8 cellular contexts compared by ENCODE assay signal in the genomic region with DNA sequence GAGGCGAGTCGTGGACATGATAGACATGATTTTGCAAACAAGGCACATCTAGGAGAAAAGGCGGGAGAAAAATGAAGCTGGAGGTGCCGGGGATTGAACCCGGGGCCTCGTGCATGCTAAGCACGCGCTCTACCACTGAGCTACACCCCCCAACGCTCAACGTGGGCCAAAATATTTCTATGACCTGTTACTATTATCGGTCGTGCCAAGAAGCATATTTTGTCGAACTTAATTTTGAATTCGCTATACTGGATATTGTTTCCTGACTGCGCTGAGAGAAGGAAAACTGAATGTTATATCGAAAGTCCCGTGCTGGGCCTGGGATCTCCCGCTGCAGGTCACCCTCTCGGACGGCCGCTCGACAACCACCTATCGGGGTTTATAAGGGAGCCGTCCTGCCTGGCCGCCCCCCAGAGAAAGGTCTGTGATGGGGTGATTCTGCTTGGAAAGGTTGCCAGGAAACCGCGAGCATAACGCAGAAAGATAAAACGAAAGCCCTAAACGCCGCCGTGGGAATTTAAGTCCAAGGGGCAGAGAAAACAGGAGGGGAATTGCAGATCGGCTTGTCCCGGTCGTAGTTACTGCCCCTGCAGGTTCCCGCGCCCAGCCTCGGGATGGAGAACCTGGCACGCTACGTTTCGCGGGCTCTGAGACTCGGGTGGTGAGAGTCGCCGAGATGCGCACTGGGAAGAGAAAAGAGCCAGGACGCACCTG.
A peak's percentile ranks its signal among the peaks of the same experiment; 100 is the strongest.
DNase-seq lines count a peak whose midpoint lies in the region; ATAC-seq and TF ChIP-seq lines count a peak whose summit lies in the region.

No MANE protein-coding gene starts in this region.

- H3K27ac ChIP-seq in foreskin keratinocyte (no peak overlapping the region), neural progenitor cell (no peak overlapping the region)

- H3K4me1 Mint-ChIP-seq in neural progenitor cell, result peaks cover 22% of the 10 kb centered on the region
- peaks cover 43% of the 10 kb centered on the region for H3K4me1 Mint-ChIP-seq in stimulated activated naive CD8-positive, alpha-beta T cell treated with anti-CD3 and anti-CD28 coated beads, Interleukin-15, Interleukin-2, amounts not matched to agents 100 ng/mL and 50 ng/mL, for 24 hours (ENCODE audit: low read depth)

- no peaks in the 10 kb centered on the region for H3K79me2 ChIP-seq in neural progenitor cell (ENCODE audit: low read depth)

- H3K4me3 ChIP-seq in LNCaP clone FGC (ENCODE audit: low read depth, low read length), result peak overlapping the region; percentile 87
- H3K4me3 ChIP-seq in neural progenitor cell, result peak overlapping the region; percentile 88

- H3K27me3 ChIP-seq in foreskin keratinocyte (peaks cover 8% of the 10 kb centered on the region), neural progenitor cell (peaks cover 16% of the 10 kb centered on the region)

- H3K4me2 ChIP-seq in neural progenitor cell, result peak overlapping the region; percentile 80

- H3K9me3 ChIP-seq in neural progenitor cell (ENCODE audit: low read depth), result no peaks in the 10 kb centered on the region

- DNase-seq in LNCaP clone FGC (ENCODE audit: low read depth) (peak; percentile 63), SHP77 (lab: John Stamatoyannopoulos, UW) (peak; percentile 75 to 80), foreskin keratinocyte (peak; percentile 63 to 80), neural progenitor cell (ENCODE audit: low spot score) (peak; percentile 82), mesenteric fat pad (ENCODE audit: low spot score) (no peak)
- peak; percentile 81 for DNase-seq in activated gamma-delta T cell treated with anti-CD3 and anti-CD28 coated beads, Interleukin-2, amount 50 U/mL, for 16 hours (ENCODE audit: low read depth)

- H3K4me1 ChIP-seq in foreskin keratinocyte (no peaks in the 10 kb centered on the region), neural progenitor cell (no peaks in the 10 kb centered on the region)

- peak overlapping the region; percentile 93 for H2AFZ ChIP-seq in neural progenitor cell (replicated peaks)

- peak overlapping the region; percentile 99 for H3K27ac Mint-ChIP-seq in neural progenitor cell
- H3K27ac Mint-ChIP-seq in stimulated activated naive CD8-positive, alpha-beta T cell treated with anti-CD3 and anti-CD28 coated beads, Interleukin-15, Interleukin-2, amounts not matched to agents 100 ng/mL and 50 ng/mL, for 24 hours, result peak overlapping the region; percentile 97

- H4K20me1 ChIP-seq in neural progenitor cell (ENCODE audit: low read depth), result no peaks in the 10 kb centered on the region

- H3K4me3 Mint-ChIP-seq in neural progenitor cell, result peak overlapping the region; percentile 93
- peak overlapping the region; percentile 94 for H3K4me3 Mint-ChIP-seq in stimulated activated naive CD8-positive, alpha-beta T cell treated with anti-CD3 and anti-CD28 coated beads, Interleukin-15, Interleukin-2, amounts not matched to agents 100 ng/mL and 50 ng/mL, for 24 hours

- peaks cover 20% of the 10 kb centered on the region for H3K27me3 Mint-ChIP-seq in neural progenitor cell (ENCODE audit: insufficient read depth, low read depth)
- H3K27me3 Mint-ChIP-seq in stimulated activated naive CD8-positive, alpha-beta T cell treated with anti-CD3 and anti-CD28 coated beads, Interleukin-15, Interleukin-2, amounts not matched to agents 100 ng/mL and 50 ng/mL, for 24 hours, result peaks cover 11% of the 10 kb centered on the region

- H3K36me3 ChIP-seq in neural progenitor cell, result no peaks in the 10 kb centered on the region

- peaks cover 7% of the 10 kb centered on the region for H3K36me3 Mint-ChIP-seq in neural progenitor cell
- peaks cover 8% of the 10 kb centered on the region for H3K36me3 Mint-ChIP-seq in stimulated activated naive CD8-positive, alpha-beta T cell treated with anti-CD3 and anti-CD28 coated beads, Interleukin-15, Interleukin-2, amounts not matched to agents 100 ng/mL and 50 ng/mL, for 24 hours (ENCODE audit: low read depth)

- ATAC-seq in GM18498 (IDR thresholded peaks at IDR 0.05; ENCODE audit: unreplicated experiment), result peak; percentile 41
- ATAC-seq in foreskin keratinocyte, result peak; percentile 64

- peaks cover 35% of the 10 kb centered on the region for H3F3A ChIP-seq in neural progenitor cell (ENCODE audit: low read depth)

- H3K9ac ChIP-seq in neural progenitor cell, result no peak overlapping the region

- TF ChIP-seq CTCF in LNCaP clone FGC (IDR thresholded peaks at IDR 0.05; ENCODE audit: control insufficient read depth, extremely low read depth, insufficient read depth) (no peak), foreskin keratinocyte (conservative IDR thresholded peaks at IDR 0.05) (no peak), neural progenitor cell (IDR thresholded peaks at IDR 0.05) (no peak)

- peaks cover 15% of the 10 kb centered on the region for H3K9me3 Mint-ChIP-seq in neural progenitor cell
- H3K9me3 Mint-ChIP-seq in stimulated activated naive CD8-positive, alpha-beta T cell treated with anti-CD3 and anti-CD28 coated beads, Interleukin-15, Interleukin-2, amounts not matched to agents 100 ng/mL and 50 ng/mL, for 24 hours, result no peaks in the 10 kb centered on the region
